8 cellular contexts compared by ENCODE assay signal in the genomic region with DNA sequence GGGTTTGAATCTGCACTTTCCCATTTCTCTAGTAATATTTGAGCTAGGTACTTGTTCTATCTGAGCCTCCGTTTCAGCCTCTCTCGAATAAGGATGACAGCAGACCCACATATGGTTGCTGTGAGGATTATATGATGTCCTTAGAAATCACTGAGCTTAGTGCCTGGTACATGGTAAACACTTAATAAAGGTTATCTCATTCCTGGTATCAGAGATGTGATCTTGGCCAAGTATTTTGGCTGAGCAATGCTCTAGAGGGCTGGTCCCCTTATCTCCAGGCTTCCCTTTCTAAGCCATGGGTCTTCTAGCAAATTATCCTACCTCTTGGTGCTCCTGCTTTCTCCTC. TPM values are rescaled to one million over a fixed set of nuclear protein-coding genes. Genes with fewer than 3 reads are reported as not detected.
DNase-seq lines count a peak whose midpoint lies in the region; ATAC-seq, FAIRE-seq and TF ChIP-seq lines count a peak whose summit lies in the region.

No MANE protein-coding gene starts in this region.

- H3K4me1 Mint-ChIP-seq in astrocyte (ENCODE audit: low read depth, unreplicated experiment), result peaks cover 5% of the 10 kb centered on the region

- no peaks in the 10 kb centered on the region for H3K36me3 Mint-ChIP-seq in astrocyte (ENCODE audit: low read depth, unreplicated experiment)

- no peak for FAIRE-seq in astrocyte (lab: Jason Lieb, UNC)

- H3K4me2 ChIP-seq in astrocyte (ENCODE audit: low read length), result peak overlapping the region; percentile 97

- intact Hi-C loops in heart left ventricle (cut with DNase I) (loop anchor here in 7 of 10 donors (1.0 to 10.0 kb wide), 6 partner anchors 38 to 178 kb away; no protein-coding TSS in a partner anchor), cardiac septum (cut with DNase I) (loop anchor here (2.0 to 5.0 kb wide), 2 partner anchors 38 to 173 kb away; no protein-coding TSS in a partner anchor), uterus (cut with DNase I; ENCODE audit: low total_unique reads) (no loop called here)

- peak overlapping the region; percentile 83 for H3K9ac ChIP-seq in astrocyte (ENCODE audit: low read length)

- TF ChIP-seq CTCF in heart left ventricle (IDR thresholded peaks at IDR 0.05), result no peak
- TF ChIP-seq CTCF in astrocyte (IDR thresholded peaks at IDR 0.05; ENCODE audit: insufficient read depth, low read depth, low read length), result no peak
- TF ChIP-seq CTCF in lung (IDR thresholded peaks at IDR 0.05; ENCODE audit: control extremely low read depth, extremely low read depth), result no peak
- no peak for TF ChIP-seq CTCF in uterus (IDR thresholded peaks at IDR 0.05)

- H3K27me3 ChIP-seq in heart left ventricle (no peaks in the 10 kb centered on the region), astrocyte (ENCODE audit: insufficient read depth, low read length) (no peaks in the 10 kb centered on the region), lung (ENCODE audit: control insufficient read depth, insufficient read depth) (no peaks in the 10 kb centered on the region), uterus (no peaks in the 10 kb centered on the region)

- H3K4me1 ChIP-seq in heart left ventricle, result peaks cover 0 to 33% (median 22%) of the 10 kb centered on the region in 12 donors
- peaks cover 5% of the 10 kb centered on the region for H3K4me1 ChIP-seq in astrocyte (ENCODE audit: insufficient read depth, low read length)
- peaks cover 0 to 5% of the 10 kb centered on the region in 2 donors for H3K4me1 ChIP-seq in lung (ENCODE audit: control insufficient read depth in 2 of 2, insufficient read depth in 2 of 2, low read length in 2 of 2)
- no peaks in the 10 kb centered on the region for H3K4me1 ChIP-seq in uterus

- WGBS in heart left ventricle, 4 donors, result 0 to 9% (median 3%) methylated on average over 2 of the region's 2 CpGs
- 0 to 1% methylated on average over 2 of the region's 2 CpGs for WGBS in lung, 2 donors

- H3K9me3 ChIP-seq in heart left ventricle, result no peaks in the 10 kb centered on the region
- H3K9me3 ChIP-seq in astrocyte (ENCODE audit: insufficient read depth, low read depth, low read length), result no peaks in the 10 kb centered on the region
- no peaks in the 10 kb centered on the region for H3K9me3 ChIP-seq in lung (ENCODE audit: control insufficient read depth in 2 of 2, insufficient read depth in 1 of 2, low read length in 1 of 2)
- H3K9me3 ChIP-seq in uterus, result no peaks in the 10 kb centered on the region

- H4K20me1 ChIP-seq in astrocyte (ENCODE audit: insufficient read depth, low read length), result peaks cover 32% of the 10 kb centered on the region

- H3K79me2 ChIP-seq in astrocyte (ENCODE audit: insufficient read depth, low read length), result peaks cover 40% of the 10 kb centered on the region

- peak overlapping the region; percentile 71 for H3K27ac Mint-ChIP-seq in astrocyte (ENCODE audit: unreplicated experiment)

- H3K27ac ChIP-seq in heart left ventricle (peak overlapping the region in 10 of 12 donors; percentile 73 to 91 (median 84)), astrocyte (ENCODE audit: low read depth, low read length) (no peak overlapping the region), lung (ENCODE audit: low read depth in 1 of 2, low read length in 1 of 2) (peak overlapping the region; percentile 87 to 92), uterus (peak overlapping the region; percentile 81 to 82)

- peak overlapping the region; percentile 91 for H3K4me3 Mint-ChIP-seq in astrocyte (ENCODE audit: unreplicated experiment)

- H3K9me3 Mint-ChIP-seq in astrocyte (ENCODE audit: unreplicated experiment), result no peaks in the 10 kb centered on the region

- H3K36me3 ChIP-seq in heart left ventricle (no peaks in the 10 kb centered on the region), astrocyte (ENCODE audit: insufficient read depth, low read length) (no peaks in the 10 kb centered on the region), lung (ENCODE audit: control insufficient read depth in 2 of 2, insufficient read depth in 2 of 2, low read length in 2 of 2) (no peaks in the 10 kb centered on the region), uterus (no peaks in the 10 kb centered on the region)

- ATAC-seq in heart left ventricle (no peak), lung (ENCODE audit: insufficient read depth, low FRiP score) (no peak), GM18858 (IDR thresholded peaks at IDR 0.05; ENCODE audit: unreplicated experiment) (no peak), HG03135 (IDR thresholded peaks at IDR 0.05; ENCODE audit: unreplicated experiment) (no peak)

- no peak for TF ChIP-seq POLR2A in heart left ventricle (IDR thresholded peaks at IDR 0.05)
- no peak for TF ChIP-seq POLR2A in uterus (IDR thresholded peaks at IDR 0.05)

- H3K4me3 ChIP-seq in heart left ventricle (peak overlapping the region; percentile 68 to 100 (median 94)), astrocyte (ENCODE audit: insufficient read depth, low read depth, low read length) (peak overlapping the region; percentile 76), lung (peak overlapping the region; percentile 98), uterus (peak overlapping the region; percentile 74 to 93)

- no peaks in the 10 kb centered on the region for H3K27me3 Mint-ChIP-seq in astrocyte (ENCODE audit: low read depth, unreplicated experiment)

- H2AFZ ChIP-seq in astrocyte (ENCODE audit: low read depth, low read length), result peak overlapping the region; percentile 87

- DNase-seq in heart left ventricle, result no peak
- no peak for DNase-seq in cardiac septum (ENCODE audit: low spot score)
- DNase-seq in astrocyte (ENCODE audit: low read depth), result no peak
- DNase-seq in lung (ENCODE audit: low spot score), result no peak
- DNase-seq in uterus, result no peak
- no peak for DNase-seq in NOMO-1 treated with DMSO at 0.1 percent for 48 hours (lab: John Stamatoyannopoulos, UW; ENCODE audit: unreplicated experiment)

RNA-seq across cellular contexts. Expression of a gene that starts 0.4 kb away (rescaled TPM):
- 100 to 1,000 TPM in 5 of 9 donors, 10 to 100 TPM in 4; 52.3 to 109 (median 100) TPM for total RNA-seq in heart left ventricle
- 10 to 100 TPM; 45.2 to 53.3 TPM for polyA plus RNA-seq in heart left ventricle
- total RNA-seq in cardiac septum, result 95.0 TPM
- 91.7 and 95.7 TPM in 2 replicates for total RNA-seq in astrocyte
- 100 to 1,000 TPM in 1 of 2 donors, 10 to 100 TPM in 1; 76.7 to 104 TPM for total RNA-seq in lung
- 10 to 100 TPM; 46.9 to 47.3 TPM for polyA plus RNA-seq in lung
- 10 to 100 TPM; 11.0 to 81.6 (median 54.4) TPM for total RNA-seq in uterus
